ENCODE assay signal across 8 cellular contexts in the genomic region with DNA sequence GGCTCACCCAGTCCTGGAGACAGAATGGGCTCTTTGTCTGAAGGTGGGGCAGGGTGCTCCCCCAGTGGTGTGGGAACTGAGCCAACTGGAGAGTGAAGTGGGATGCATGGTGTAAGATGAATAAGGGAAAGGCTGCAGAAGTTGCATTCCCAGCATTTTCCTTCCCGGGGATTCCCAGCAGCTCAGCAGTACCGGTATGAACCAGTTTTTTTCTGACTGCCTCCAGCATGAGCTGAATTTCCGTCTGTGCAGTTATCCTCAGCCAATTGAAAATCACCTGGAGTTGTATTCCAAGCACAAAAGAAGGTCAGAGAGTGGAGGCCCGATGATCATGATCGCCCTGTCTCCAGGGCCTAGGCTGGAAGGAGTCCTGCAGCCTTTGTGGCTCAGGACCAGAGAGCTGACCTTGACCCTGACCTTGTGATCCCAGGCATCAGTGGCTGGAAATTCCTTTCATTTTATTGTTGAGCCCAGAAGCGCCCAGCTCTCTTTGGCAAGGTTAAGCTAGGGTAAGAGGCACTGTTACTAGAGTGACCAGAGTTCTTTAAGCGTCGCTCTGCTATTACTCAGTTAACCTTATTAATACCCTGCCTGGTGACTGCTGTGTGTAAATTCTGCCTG. TPM values are rescaled to one million over a fixed set of nuclear protein-coding genes. Genes with fewer than 3 reads are reported as not detected.
DNase-seq lines count a peak whose midpoint lies in the region; ATAC-seq, FAIRE-seq and TF ChIP-seq lines count a peak whose summit lies in the region.

No MANE protein-coding gene starts in this region.

- H4K5ac ChIP-seq in H1 (ENCODE audit: insufficient read length, low read depth, low read length): no peak overlapping the region

- H2BK15ac ChIP-seq in H1 (ENCODE audit: low read length): peak overlapping the region; percentile 55; the same call in 1 of the 2 replicates

- H2BK5ac ChIP-seq in H1 (ENCODE audit: low read depth, low read length): peak overlapping the region; percentile 54; the same call in 1 of the 2 replicates

- H3K79me2 ChIP-seq in H1 (ENCODE audit: control insufficient read depth in 1 of 2, insufficient read depth in 2 of 2, low read length in 2 of 2): peaks cover 0 to 2% of the 10 kb centered on the region in 2 experiments; a peak in 1 of 4 replicates

- intact Hi-C loops in mucosa of descending colon (cut with DNase I, micrococcal nuclease) (no loop called here), uterus (cut with DNase I; ENCODE audit: low total_unique reads) (no loop called here)

- H4K91ac ChIP-seq in H1 (replicated peaks; ENCODE audit: insufficient read length, low read length): no peak overlapping the region

- H3K36me3 ChIP-seq in H1 (ENCODE audit: control insufficient read depth in 2 of 4, insufficient read depth in 4 of 4, low read length in 3 of 4): no peaks in the 10 kb centered on the region
- no peaks in the 10 kb centered on the region for H3K36me3 ChIP-seq in mucosa of descending colon (ENCODE audit: low read depth)
- H3K36me3 ChIP-seq in uterus: no peaks in the 10 kb centered on the region

- H3K4ac ChIP-seq in H1 (replicated peaks; ENCODE audit: insufficient read length, low read depth, low read length): no peak overlapping the region

- TF ChIP-seq RAD21 in H1 (IDR thresholded peaks at IDR 0.05 in 1 of 2, conservative IDR thresholded peaks at IDR 0.05 in 1 of 2; ENCODE audit: low read depth in 2 of 2, low read length in 2 of 2): no peak

- no peak for DNase-seq in activated CD4-positive, alpha-beta T cell treated with anti-CD3 and anti-CD28 coated beads, Interleukin-2, amount 10 ng/mL, durations not matched to agents 7 days and 5 days
- DNase-seq in activated CD4-positive, alpha-beta T cell treated with anti-CD3 and anti-CD28 coated beads, Interleukin-2, amount 50 U/mL, for 4 hours: no peak
- peak; percentile 35 for DNase-seq in RPMI8226
- no peak for DNase-seq in H1 (ENCODE audit: low read depth in 1 of 2, low spot score in 2 of 2)
- DNase-seq in mucosa of descending colon: peak in 2 of 3 donors; percentile 44 to 47
- peak; percentile 30 to 31 for DNase-seq in uterus

- H3K9me3 Mint-ChIP-seq in activated CD4-positive, alpha-beta T cell treated with anti-CD3 and anti-CD28 coated beads, Interleukin-2, amount 10 ng/mL, durations not matched to agents 7 days and 5 days: no peaks in the 10 kb centered on the region

- peak overlapping the region; percentile 17 to 47; a peak in 3 of 4 replicates for H3K4me2 ChIP-seq in H1 (ENCODE audit: insufficient read depth in 1 of 2, low read depth in 2 of 2, low read length in 2 of 2)

- no peak for TF ChIP-seq EP300 in H1 (IDR thresholded peaks at IDR 0.05; ENCODE audit: borderline replicate concordance in 1 of 2, low read depth in 2 of 2, low read length in 2 of 2)

- H2BK20ac ChIP-seq in H1 (ENCODE audit: low read length): 0 out of 2 replicates have a peak overlapping the region, but pooled peaks have one; percentile 88

- no peak overlapping the region for H4K8ac ChIP-seq in H1 (ENCODE audit: extremely low read depth, insufficient read depth, low read length)

- H3K56ac ChIP-seq in H1 (replicated peaks; ENCODE audit: insufficient read length, low read depth, low read length): no peak overlapping the region

- H3K4me3 Mint-ChIP-seq in activated CD4-positive, alpha-beta T cell treated with anti-CD3 and anti-CD28 coated beads, Interleukin-2, amount 10 ng/mL, durations not matched to agents 7 days and 5 days: peak overlapping the region; percentile 74

- no peak overlapping the region for H2AK5ac ChIP-seq in H1 (ENCODE audit: low read depth, low read length)

- FAIRE-seq in H1 (lab: Jason Lieb, UNC): no peak

- H3K23me2 ChIP-seq in H1 (ENCODE audit: low read depth, low read length): no peaks in the 10 kb centered on the region; the same call in 1 of the 2 replicates

- ATAC-seq in mucosa of descending colon: peak; percentile 54
- no peak for ATAC-seq in GM21619 (IDR thresholded peaks at IDR 0.05; ENCODE audit: unreplicated experiment)
- no peak for ATAC-seq in GM18519 (IDR thresholded peaks at IDR 0.05; ENCODE audit: low FRiP score, unreplicated experiment)

- H3K18ac ChIP-seq in H1 (ENCODE audit: extremely low read depth, low read length): peak overlapping the region; percentile 51; the same call in 1 of the 2 replicates

- H2AFZ ChIP-seq in H1 (ENCODE audit: low read length): no peak overlapping the region

- no peak; a peak in 1 of 3 replicates for TF ChIP-seq POLR2A in H1 (IDR thresholded peaks at IDR 0.05; ENCODE audit: control extremely low read depth in 1 of 2, low read depth in 2 of 2, low read length in 2 of 2)
- no peak for TF ChIP-seq POLR2A in uterus (IDR thresholded peaks at IDR 0.05)

- no peak overlapping the region for H2BK120ac ChIP-seq in H1 (replicated peaks; ENCODE audit: low read depth, low read length)

- H3K4me1 ChIP-seq in H1 (replicated peaks in 1 of 4; ENCODE audit: control insufficient read depth in 3 of 4, insufficient read depth in 4 of 4, low read length in 3 of 4) (peaks cover 16 to 19% (median 18%) of the 10 kb centered on the region in 4 experiments), mucosa of descending colon (ENCODE audit: low read depth) (peaks cover 47% of the 10 kb centered on the region), uterus (peaks cover 0 to 20% of the 10 kb centered on the region in 2 donors)

- H2BK12ac ChIP-seq in H1 (ENCODE audit: low read depth, low read length): peak overlapping the region; percentile 18; the same call in 1 of the 2 replicates

- H3K79me1 ChIP-seq in H1 (ENCODE audit: low read depth, low read length): peaks cover 8% of the 10 kb centered on the region

- H3K9me3 ChIP-seq in H1 (ENCODE audit: insufficient read depth in 2 of 2, low read depth in 1 of 2, low read length in 1 of 2) (no peaks in the 10 kb centered on the region), mucosa of descending colon (no peaks in the 10 kb centered on the region), uterus (no peaks in the 10 kb centered on the region)

- H3K4me3 ChIP-seq in H1 (ENCODE audit: extremely low read depth in 1 of 4, insufficient read depth in 2 of 4, low read depth in 3 of 4, low read length in 4 of 4): peak overlapping the region in 1 of 4 experiments; percentile 19; a peak in 2 of 8 replicates
- no peak overlapping the region for H3K4me3 ChIP-seq in mucosa of descending colon
- no peak overlapping the region for H3K4me3 ChIP-seq in uterus

- TF ChIP-seq CTCF in H1 (IDR thresholded peaks at IDR 0.05; ENCODE audit: control extremely low read depth in 1 of 3, insufficient read depth in 1 of 3, low read depth in 1 of 3, low read length in 3 of 3): no peak
- no peak for TF ChIP-seq CTCF in mucosa of descending colon (IDR thresholded peaks at IDR 0.05)
- no peak for TF ChIP-seq CTCF in uterus (IDR thresholded peaks at IDR 0.05)

- H3K23ac ChIP-seq in H1 (ENCODE audit: insufficient read length): no peak overlapping the region

- H3K27ac Mint-ChIP-seq in activated CD4-positive, alpha-beta T cell treated with anti-CD3 and anti-CD28 coated beads, Interleukin-2, amount 10 ng/mL, durations not matched to agents 7 days and 5 days: peak overlapping the region; percentile 99

- H3K36me3 Mint-ChIP-seq in activated CD4-positive, alpha-beta T cell treated with anti-CD3 and anti-CD28 coated beads, Interleukin-2, amount 10 ng/mL, durations not matched to agents 7 days and 5 days (ENCODE audit: low read depth): peaks cover 62% of the 10 kb centered on the region

- no peaks in the 10 kb centered on the region for H3K27me3 Mint-ChIP-seq in activated CD4-positive, alpha-beta T cell treated with anti-CD3 and anti-CD28 coated beads, Interleukin-2, amount 10 ng/mL, durations not matched to agents 7 days and 5 days

- H3K4me1 Mint-ChIP-seq in activated CD4-positive, alpha-beta T cell treated with anti-CD3 and anti-CD28 coated beads, Interleukin-2, amount 10 ng/mL, durations not matched to agents 7 days and 5 days: peaks cover 72% of the 10 kb centered on the region

- no peak overlapping the region for H3K14ac ChIP-seq in H1 (ENCODE audit: insufficient read length)

- peak overlapping the region in 1 of 4 experiments; percentile 39; a peak in 3 of 7 replicates for H3K9ac ChIP-seq in H1 (replicated peaks in 1 of 4; ENCODE audit: extremely low read depth in 1 of 4, low read depth in 3 of 4, low read length in 3 of 4)

- WGBS in H1 (ENCODE audit: extremely low coverage in 1 of 2, insufficient coverage in 1 of 2, insufficient read length in 1 of 2, insufficient replicate concordance in 2 of 2, low coverage in 1 of 2, low lambda C conversion rate in 2 of 2, missing lambda C conversion rate in 1 of 2), 2 experiments: 76% methylated on average over 8 of the region's 8 CpGs; no CpG with 5 or more reads in 1 of the 2 experiments

- H3K27me3 ChIP-seq in H1 (replicated peaks in 1 of 4; ENCODE audit: control insufficient read depth in 3 of 4, extremely low read depth in 1 of 4, insufficient read depth in 3 of 4, low read length in 3 of 4): no peaks in the 10 kb centered on the region
- H3K27me3 ChIP-seq in uterus: no peaks in the 10 kb centered on the region

- POLR2A ChIA-PET in activated CD4-positive, alpha-beta T cell treated with anti-CD3 and anti-CD28 coated beads, Interleukin-2, amount 10 ng/mL, durations not matched to agents 7 days and 5 days (lab: Charles Lee): interaction anchor here (0.5 to 1.0 kb wide), 2 partner anchors 34 kb away, joined by 3 to 7 read pairs; a partner anchor contains a TSS
- POLR2A ChIA-PET in H1 (lab: Charles Lee; ENCODE audit: partially characterized antibody): interaction anchor here (0.6 to 2.5 kb wide), 10 partner anchors 8 to 157 kb away, joined by 3 to 9 read pairs (median 3); a partner anchor contains a TSS

- peak overlapping the region; percentile 60; the same call in 1 of the 2 replicates for H3K27ac ChIP-seq in H1 (ENCODE audit: low read depth, low read length)
- peak overlapping the region; percentile 66 to 81 for H3K27ac ChIP-seq in uterus

- H4K20me1 ChIP-seq in H1 (replicated peaks in 1 of 2; ENCODE audit: control insufficient read depth in 1 of 2, insufficient read depth in 2 of 2, low read length in 2 of 2): peaks cover 0 to 5% of the 10 kb centered on the region in 2 experiments

- CTCF ChIA-PET in activated CD4-positive, alpha-beta T cell treated with anti-CD3 and anti-CD28 coated beads, Interleukin-2, amount 10 ng/mL, durations not matched to agents 7 days and 5 days (lab: Charles Lee): interaction anchor here (0.5 to 7.5 kb wide), 13 partner anchors 8 to 341 kb away, joined by 3 to 43 read pairs (median 4); a partner anchor contains a TSS
- CTCF ChIA-PET in H1 (lab: Charles Lee; ENCODE audit: partially characterized antibody): interaction anchor here (0.8 kb wide), 1 partner anchor 11 kb away, joined by 4 read pairs; no protein-coding TSS in a partner anchor

RNA-seq across cellular contexts. Expression of a gene that starts 33.4 kb away (rescaled TPM):
- total RNA-seq in activated CD4-positive, alpha-beta T cell treated with anti-CD3 and anti-CD28 coated beads, Interleukin-2, amount 10 ng/mL, durations not matched to agents 7 days and 5 days: 100 to 1,000 TPM; 114 to 121 TPM
- total RNA-seq in H1 (2021; fragmentation: NEBNext Ultra II Directional; extraction: Animal tissue kit (Norgen Biotek cat#: 25700)): 89.1 and 91.6 TPM in 2 replicates
- polyA plus RNA-seq in H1 (2011; rRNA removed): 71.6 and 108 TPM in 2 replicates
- 60.6 TPM for polyA plus RNA-seq in H1 (2011; cell fraction: cytosol; rRNA removed)
- polyA plus RNA-seq in H1 (2011; cell fraction: nucleus; rRNA removed): 125 TPM
- polyA plus RNA-seq in H1 (2012, experiment 1 of 2): 47.3 to 67.1 TPM (median 62.3 TPM) in 4 replicates
- 58.0 TPM for polyA plus RNA-seq in H1 (2012, experiment 2 of 2)
- 38.5 TPM for polyA plus RNA-seq in H1 (2013, experiment 1 of 2)
- polyA plus RNA-seq in H1 (2013, experiment 2 of 2): 34.1 TPM
- polyA minus RNA-seq in H1 (2011; rRNA and poly(A)+ RNA removed): 126 and 130 TPM in 2 replicates
- 53.8 TPM for polyA minus RNA-seq in H1 (2011; cell fraction: cytosol; rRNA and poly(A)+ RNA removed)
- polyA minus RNA-seq in H1 (2011; cell fraction: nucleus; rRNA and poly(A)+ RNA removed): 46.3 TPM
- total RNA-seq in mucosa of descending colon (100 to 1,000 TPM; 141 to 186 (median 159) TPM), uterus (10 to 100 TPM; 38.2 to 97.6 (median 78.6) TPM)

RNA-seq across cellular contexts. Expression of a gene that starts 57.8 kb away (rescaled TPM):
- 10 to 100 TPM; 78.1 to 78.3 TPM for total RNA-seq in activated CD4-positive, alpha-beta T cell treated with anti-CD3 and anti-CD28 coated beads, Interleukin-2, amount 10 ng/mL, durations not matched to agents 7 days and 5 days
- 41.1 and 44.9 TPM in 2 replicates for total RNA-seq in H1 (2021; fragmentation: NEBNext Ultra II Directional; extraction: Animal tissue kit (Norgen Biotek cat#: 25700))
- 76.7 and 91.9 TPM in 2 replicates for polyA plus RNA-seq in H1 (2011; rRNA removed)
- 72.2 TPM for polyA plus RNA-seq in H1 (2011; cell fraction: cytosol; rRNA removed)
- polyA plus RNA-seq in H1 (2011; cell fraction: nucleus; rRNA removed): 68.9 TPM
- 39.2 to 48.0 TPM (median 42.1 TPM) in 4 replicates for polyA plus RNA-seq in H1 (2012, experiment 1 of 2)
- polyA plus RNA-seq in H1 (2012, experiment 2 of 2): 39.9 TPM
- 40.7 TPM for polyA plus RNA-seq in H1 (2013, experiment 1 of 2)
- 46.2 TPM for polyA plus RNA-seq in H1 (2013, experiment 2 of 2)
- 38.6 and 54.2 TPM in 2 replicates for polyA minus RNA-seq in H1 (2011; rRNA and poly(A)+ RNA removed)
- polyA minus RNA-seq in H1 (2011; cell fraction: cytosol; rRNA and poly(A)+ RNA removed): 47.6 TPM
- 39.0 TPM for polyA minus RNA-seq in H1 (2011; cell fraction: nucleus; rRNA and poly(A)+ RNA removed)
- total RNA-seq in mucosa of descending colon: 10 to 100 TPM; 76.7 to 93.3 (median 84.9) TPM
- 100 to 1,000 TPM in 1 of 4 donors, 10 to 100 TPM in 3; 37.9 to 403 (median 85.8) TPM for total RNA-seq in uterus

Comparison
In these comparisons a context has a peak if more than half of its experiments do, and no peak if none do; other contexts are left out.
1. DNase-seq: peak in RPMI8226 (single experiment), mucosa of descending colon (2 of 3) and uterus (2 of 2); none in activated CD4-positive, alpha-beta T cell treated with anti-CD3 and anti-CD28 coated beads, Interleukin-2, amount 10 ng/mL, durations not matched to agents 7 days and 5 days (single experiment), activated CD4-positive, alpha-beta T cell treated with anti-CD3 and anti-CD28 coated beads, Interleukin-2, amount 50 U/mL, for 4 hours (0 of 2) and H1 (0 of 2).